ENCODE assay signal across 1 cellular context in the genomic region with DNA sequence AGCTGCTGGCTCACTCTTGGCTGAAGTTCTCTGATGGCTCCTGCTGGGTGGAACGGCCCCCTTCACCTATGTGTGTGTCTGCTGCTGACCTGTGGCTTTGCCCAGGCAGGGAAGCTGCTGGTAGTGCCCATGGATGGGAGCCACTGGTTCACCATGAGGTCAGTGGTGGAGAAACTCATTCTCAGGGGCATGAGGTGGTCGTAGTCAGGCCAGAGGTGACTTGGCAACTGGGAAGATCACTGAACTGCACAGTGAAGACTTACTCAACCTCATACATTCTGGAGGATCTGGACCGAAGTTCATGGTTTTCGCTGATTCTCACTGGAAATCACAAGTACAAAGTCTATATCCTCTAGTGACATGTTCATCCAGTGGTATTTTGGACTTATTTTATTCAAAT.
TF ChIP-seq lines count a peak whose summit lies in the region.

No MANE protein-coding gene starts in this region.

TF ChIP-seq in HepG2, 621 proteins besides CTCF, POLR2A, EP300 and RAD21:
- TF ChIP-seq ZNF777 (CRISPR knock-in tag; IDR thresholded peaks at IDR 0.05): no peak
- TF ChIP-seq, protein P1, sequence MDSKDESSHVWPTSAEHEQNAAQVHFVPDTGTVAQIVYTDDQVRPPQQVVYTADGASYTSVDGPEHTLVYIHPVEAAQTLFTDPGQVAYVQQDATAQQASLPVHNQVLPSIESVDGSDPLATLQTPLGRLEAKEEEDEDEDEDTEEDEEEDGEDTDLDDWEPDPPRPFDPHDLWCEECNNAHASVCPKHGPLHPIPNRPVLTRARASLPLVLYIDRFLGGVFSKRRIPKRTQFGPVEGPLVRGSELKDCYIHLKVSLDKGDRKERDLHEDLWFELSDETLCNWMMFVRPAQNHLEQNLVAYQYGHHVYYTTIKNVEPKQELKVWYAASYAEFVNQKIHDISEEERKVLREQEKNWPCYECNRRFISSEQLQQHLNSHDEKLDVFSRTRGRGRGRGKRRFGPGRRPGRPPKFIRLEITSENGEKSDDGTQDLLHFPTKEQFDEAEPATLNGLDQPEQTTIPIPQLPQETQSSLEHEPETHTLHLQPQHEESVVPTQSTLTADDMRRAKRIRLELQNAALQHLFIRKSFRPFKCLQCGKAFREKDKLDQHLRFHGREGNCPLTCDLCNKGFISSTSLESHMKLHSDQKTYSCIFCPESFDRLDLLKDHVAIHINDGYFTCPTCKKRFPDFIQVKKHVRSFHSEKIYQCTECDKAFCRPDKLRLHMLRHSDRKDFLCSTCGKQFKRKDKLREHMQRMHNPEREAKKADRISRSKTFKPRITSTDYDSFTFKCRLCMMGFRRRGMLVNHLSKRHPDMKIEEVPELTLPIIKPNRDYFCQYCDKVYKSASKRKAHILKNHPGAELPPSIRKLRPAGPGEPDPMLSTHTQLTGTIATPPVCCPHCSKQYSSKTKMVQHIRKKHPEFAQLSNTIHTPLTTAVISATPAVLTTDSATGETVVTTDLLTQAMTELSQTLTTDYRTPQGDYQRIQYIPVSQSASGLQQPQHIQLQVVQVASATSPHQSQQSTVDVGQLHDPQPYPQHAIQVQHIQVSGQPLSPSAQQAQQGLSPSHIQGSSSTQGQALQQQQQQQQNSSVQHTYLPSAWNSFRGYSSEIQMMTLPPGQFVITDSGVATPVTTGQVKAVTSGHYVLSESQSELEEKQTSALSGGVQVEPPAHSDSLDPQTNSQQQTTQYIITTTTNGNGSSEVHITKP (CRISPR knock-in tag; IDR thresholded peaks at IDR 0.05; ENCODE audit: low read depth): no peak
- TF ChIP-seq ZNF12 (CRISPR knock-in tag; IDR thresholded peaks at IDR 0.05): peak; percentile 81
- TF ChIP-seq RFX1 (IDR thresholded peaks at IDR 0.05): no peak
- TF ChIP-seq, protein P2, sequence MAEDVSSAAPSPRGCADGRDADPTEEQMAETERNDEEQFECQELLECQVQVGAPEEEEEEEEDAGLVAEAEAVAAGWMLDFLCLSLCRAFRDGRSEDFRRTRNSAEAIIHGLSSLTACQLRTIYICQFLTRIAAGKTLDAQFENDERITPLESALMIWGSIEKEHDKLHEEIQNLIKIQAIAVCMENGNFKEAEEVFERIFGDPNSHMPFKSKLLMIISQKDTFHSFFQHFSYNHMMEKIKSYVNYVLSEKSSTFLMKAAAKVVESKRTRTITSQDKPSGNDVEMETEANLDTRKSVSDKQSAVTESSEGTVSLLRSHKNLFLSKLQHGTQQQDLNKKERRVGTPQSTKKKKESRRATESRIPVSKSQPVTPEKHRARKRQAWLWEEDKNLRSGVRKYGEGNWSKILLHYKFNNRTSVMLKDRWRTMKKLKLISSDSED (CRISPR knock-in tag; IDR thresholded peaks at IDR 0.05): no peak
- TF ChIP-seq MLLT10 (CRISPR knock-in tag; IDR thresholded peaks at IDR 0.05): no peak
- no peak for TF ChIP-seq RBAK (CRISPR knock-in tag; IDR thresholded peaks at IDR 0.05)
- no peak for TF ChIP-seq CREB1 (IDR thresholded peaks at IDR 0.05)
- no peak for TF ChIP-seq CREB1 (CRISPR knock-in tag; IDR thresholded peaks at IDR 0.05)
- TF ChIP-seq NR1H2 (CRISPR knock-in tag; IDR thresholded peaks at IDR 0.05; ENCODE audit: borderline replicate concordance, low read depth): no peak
- no peak for TF ChIP-seq ATF7-NPFF (CRISPR knock-in tag; IDR thresholded peaks at IDR 0.05; ENCODE audit: low read depth)
- TF ChIP-seq ZSCAN20 (CRISPR knock-in tag; IDR thresholded peaks at IDR 0.05; ENCODE audit: borderline replicate concordance): no peak
- no peak for TF ChIP-seq POLR2AphosphoS2 (IDR thresholded peaks at IDR 0.05; ENCODE audit: low read depth, low read length)
- TF ChIP-seq KDM2A (CRISPR knock-in tag; IDR thresholded peaks at IDR 0.05; ENCODE audit: borderline replicate concordance, low read depth): no peak
- peak; percentile 49; the same call in 1 of the 2 replicates for TF ChIP-seq HNF4G (IDR thresholded peaks at IDR 0.05; ENCODE audit: borderline replicate concordance, low read depth, low read length)
- no peak for TF ChIP-seq HNF4G (CRISPR knock-in tag; IDR thresholded peaks at IDR 0.05; ENCODE audit: borderline replicate concordance, low read depth)
- 0 out of 2 replicates have a peak, but pooled peaks have one; percentile 31 for TF ChIP-seq SALL1 (CRISPR knock-in tag; IDR thresholded peaks at IDR 0.05)
- TF ChIP-seq ZNF317 (CRISPR knock-in tag; IDR thresholded peaks at IDR 0.05): no peak
- TF ChIP-seq EZH2 (conservative IDR thresholded peaks at IDR 0.05; ENCODE audit: low read depth, low read length): no peak
- TF ChIP-seq, protein P3, sequence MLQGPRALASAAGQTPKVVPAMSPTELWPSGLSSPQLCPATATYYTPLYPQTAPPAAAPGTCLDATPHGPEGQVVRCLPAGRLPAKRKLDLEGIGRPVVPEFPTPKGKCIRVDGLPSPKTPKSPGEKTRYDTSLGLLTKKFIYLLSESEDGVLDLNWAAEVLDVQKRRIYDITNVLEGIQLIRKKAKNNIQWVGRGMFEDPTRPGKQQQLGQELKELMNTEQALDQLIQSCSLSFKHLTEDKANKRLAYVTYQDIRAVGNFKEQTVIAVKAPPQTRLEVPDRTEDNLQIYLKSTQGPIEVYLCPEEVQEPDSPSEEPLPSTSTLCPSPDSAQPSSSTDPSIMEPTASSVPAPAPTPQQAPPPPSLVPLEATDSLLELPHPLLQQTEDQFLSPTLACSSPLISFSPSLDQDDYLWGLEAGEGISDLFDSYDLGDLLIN (CRISPR knock-in tag; IDR thresholded peaks at IDR 0.05; ENCODE audit: borderline replicate concordance): no peak
- peak; percentile 54 for TF ChIP-seq HNF4A (CRISPR knock-in tag; IDR thresholded peaks at IDR 0.05)
- no peak for TF ChIP-seq POLR2AphosphoS5 (IDR thresholded peaks at IDR 0.05; ENCODE audit: low read depth, low read length)
